Comparison of ENCODE assay signal across 9 cellular contexts in genomic region chr6:27684264-27685211, GRCh38.
DNase-seq lines count a peak whose midpoint lies in the region; ATAC-seq, FAIRE-seq and TF ChIP-seq lines count a peak whose summit lies in the region.
"Had no signal": no experiment of that assay in that cellular context is flagged by ENCODE, and none has a peak within 500 bp of the region (broad histone marks: within the 10 kb centered on the region; RNA-seq: fewer than 3 reads in every experiment).

No MANE protein-coding gene starts in this region.

- peak; percentile 12 for ATAC-seq in activated CD8-positive, alpha-beta T cell treated with anti-CD3 and anti-CD28 coated beads for 36 hours
- no peak for ATAC-seq in HG02981 (IDR thresholded peaks at IDR 0.05; ENCODE audit: unreplicated experiment)
- ATAC-seq: left colon had no signal

- intact Hi-C loops in activated CD8-positive, alpha-beta T cell treated with anti-CD3 and anti-CD28 coated beads for 36 hours (cut with micrococcal nuclease), result loop anchor here (10.0 kb wide), 1 partner anchor 180 kb away; no protein-coding TSS in a partner anchor
- intact Hi-C loops in tibial artery (cut with DNase I; ENCODE audit: low total_unique reads), result no loop called here

- peak; percentile 41 for FAIRE-seq in H54 (lab: Jason Lieb, UNC)

- H3K36me3 Mint-ChIP-seq in activated CD8-positive, alpha-beta T cell treated with anti-CD3 and anti-CD28 coated beads for 36 hours (ENCODE audit: low read depth), result peaks cover 12% of the 10 kb centered on the region

- CTCF ChIA-PET in activated CD8-positive, alpha-beta T cell treated with anti-CD3 and anti-CD28 coated beads for 36 hours (lab: Charles Lee), result no interaction called here

- no peak overlapping the region for H3K27ac ChIP-seq in tibial artery

- H3K9me3 Mint-ChIP-seq in activated CD8-positive, alpha-beta T cell treated with anti-CD3 and anti-CD28 coated beads for 36 hours, result peaks cover 5% of the 10 kb centered on the region

- H3K27me3 Mint-ChIP-seq in activated CD8-positive, alpha-beta T cell treated with anti-CD3 and anti-CD28 coated beads for 36 hours, result peaks cover 33% of the 10 kb centered on the region

- peaks cover 21% of the 10 kb centered on the region for H3K4me1 Mint-ChIP-seq in activated CD8-positive, alpha-beta T cell treated with anti-CD3 and anti-CD28 coated beads for 36 hours (ENCODE audit: low read depth)

- DNase-seq in AG08395 (ENCODE audit: low spot score) (peak; percentile 19), H54 (ENCODE audit: insufficient read length, low spot score) (peak; percentile 57), NCI-H82 (lab: John Stamatoyannopoulos, UW) (peak; percentile 93), fibroblast of pulmonary artery (ENCODE audit: low read depth) (peak; percentile 75), tibial artery (no peak)
- peak; percentile 87 for DNase-seq in activated CD8-positive, alpha-beta T cell treated with anti-CD3 and anti-CD28 coated beads for 36 hours
- DNase-seq in stimulated activated CD8-positive, alpha-beta memory T cell treated with anti-CD3 and anti-CD28 coated beads, Interleukin-15, amount 100 ng/mL, for 24 hours (ENCODE audit: low read depth), result peak; percentile 32

- peaks cover 0 to 33% of the 10 kb centered on the region in 2 donors for H3K27me3 ChIP-seq in tibial artery

- TF ChIP-seq POLR2A in H54 (IDR thresholded peaks at IDR 0.05; ENCODE audit: low read depth, low read length), result no peak

- peak overlapping the region; percentile 30 for H3K27ac Mint-ChIP-seq in activated CD8-positive, alpha-beta T cell treated with anti-CD3 and anti-CD28 coated beads for 36 hours

- H3K4me3 ChIP-seq in fibroblast of pulmonary artery (replicated peaks; ENCODE audit: low read depth, low read length) (no peak overlapping the region), tibial artery (no peak overlapping the region)

- peaks cover 0 to 6% (median 0%) of the 10 kb centered on the region in 3 donors for H3K9me3 ChIP-seq in tibial artery

- H3K36me3 ChIP-seq in tibial artery, result no peaks in the 10 kb centered on the region

- TF ChIP-seq CTCF in activated CD8-positive, alpha-beta T cell treated with anti-CD3 and anti-CD28 coated beads for 36 hours (IDR thresholded peaks at IDR 0.05), result no peak
- TF ChIP-seq CTCF in fibroblast of pulmonary artery (IDR thresholded peaks at IDR 0.05; ENCODE audit: low read length, missing control alignments), result no peak
- TF ChIP-seq CTCF in tibial artery (IDR thresholded peaks at IDR 0.05), result no peak

- POLR2A ChIA-PET in activated CD8-positive, alpha-beta T cell treated with anti-CD3 and anti-CD28 coated beads for 36 hours (lab: Charles Lee), result no interaction called here

- H3K4me3 Mint-ChIP-seq in activated CD8-positive, alpha-beta T cell treated with anti-CD3 and anti-CD28 coated beads for 36 hours, result no peak overlapping the region

- H3K4me1 ChIP-seq in tibial artery, result peaks cover 0 to 10% (median 4%) of the 10 kb centered on the region in 4 donors

Comparison
In these comparisons a context has a peak if more than half of its experiments do, and no peak if none do; other contexts are left out.
1. DNase-seq: peak in AG08395 (single experiment), H54 (single experiment), NCI-H82 (single experiment), activated CD8-positive, alpha-beta T cell treated with anti-CD3 and anti-CD28 coated beads for 36 hours (single experiment), fibroblast of pulmonary artery (single experiment) and stimulated activated CD8-positive, alpha-beta memory T cell treated with anti-CD3 and anti-CD28 coated beads, Interleukin-15, amount 100 ng/mL, for 24 hours (single experiment); none in tibial artery (0 of 2).